17 cellular contexts compared by ENCODE assay signal in genomic region chr4:184306949-184307348, GRCh38.
DNase-seq lines count a peak whose midpoint lies in the region; ATAC-seq and TF ChIP-seq lines count a peak whose summit lies in the region.
"Had no signal": no experiment of that assay in that cellular context is flagged by ENCODE, and none has a peak within 500 bp of the region (broad histone marks: within the 10 kb centered on the region; RNA-seq: fewer than 3 reads in every experiment).

No MANE protein-coding gene starts in this region.

- H3K79me2 ChIP-seq in osteoblast (ENCODE audit: insufficient read depth, low read length), result no peaks in the 10 kb centered on the region

- H2BK20ac ChIP-seq in IMR-90 (ENCODE audit: low read depth, low read length), result no peak overlapping the region

- H3K27me3 ChIP-seq in IMR-90 (ENCODE audit: control insufficient read depth, insufficient read depth, low read length), result no peaks in the 10 kb centered on the region
- H3K27me3 ChIP-seq in osteoblast (ENCODE audit: insufficient read depth, low read length), result no peaks in the 10 kb centered on the region

- no peak overlapping the region for H4K8ac ChIP-seq in IMR-90 (ENCODE audit: low read depth in 2 of 2, low read length in 2 of 2)

- H3K4me1 ChIP-seq in IMR-90 (ENCODE audit: control insufficient read depth, insufficient read depth, low read length) (no peaks in the 10 kb centered on the region), osteoblast (ENCODE audit: insufficient read depth, low read length) (no peaks in the 10 kb centered on the region)

- H3K9ac ChIP-seq in IMR-90 (ENCODE audit: low read depth, low read length), result no peak overlapping the region

- no peak for TF ChIP-seq RAD21 in IMR-90 (IDR thresholded peaks at IDR 0.05; ENCODE audit: low read length)

- WGBS in IMR-90 (ENCODE audit: extremely low coverage in 2 of 2, insufficient read length in 1 of 2), 2 experiments, result no CpG with 5 or more reads among the region's 3 CpGs

- H4K20me1 ChIP-seq in IMR-90 (ENCODE audit: insufficient read depth, low read length) (no peaks in the 10 kb centered on the region), osteoblast (ENCODE audit: insufficient read depth, low read length) (no peaks in the 10 kb centered on the region)

- H2BK5ac ChIP-seq in IMR-90 (ENCODE audit: low read depth, low read length, poor library complexity, severe bottlenecking), result no peak overlapping the region

- no peak overlapping the region for H3K4ac ChIP-seq in IMR-90 (ENCODE audit: low read depth, low read length)

- intact Hi-C loops in IMR-90 (cut with micrococcal nuclease), result no loop called here

- no peak overlapping the region for H2AK9ac ChIP-seq in IMR-90 (replicated peaks; ENCODE audit: low read depth, low read length, poor library complexity)

- H3K18ac ChIP-seq in IMR-90 (ENCODE audit: low read depth, low read length), result no peak overlapping the region

- no peaks in the 10 kb centered on the region for H3K9me1 ChIP-seq in IMR-90 (ENCODE audit: insufficient read depth, low read length)

- DNase-seq in DMS53 (lab: John Stamatoyannopoulos, UW), result peak; percentile 3
- DNase-seq in DMS53 treated with DMSO at 0.1 percent for 48 hours (lab: John Stamatoyannopoulos, UW; ENCODE audit: unreplicated experiment), result no peak
- DNase-seq in IMR-90, result peak; percentile 68
- DNase-seq in astrocyte of the spinal cord (ENCODE audit: low read depth, low spot score), result peak; percentile 22
- peak; percentile 73 for DNase-seq in osteoblast (ENCODE audit: insufficient read length, low spot score, missing footprints)
- DNase-seq in caudate nucleus (lab: John Stamatoyannopoulos, UW), result no peak
- DNase-seq: amygdala; CD4-positive, CD25-positive, alpha-beta regulatory T cell; hippocampal formation; left cardiac atrium; mucosa of descending colon; NCI-H2081; NCI-H526 treated with DMSO at 0.1 percent for 48 hours; occipital lobe had no signal

- no peak overlapping the region for H3K56ac ChIP-seq in IMR-90 (ENCODE audit: extremely low read depth, insufficient read depth, low read length)

- H3K4me3 ChIP-seq in IMR-90 (ENCODE audit: insufficient read depth, low read depth, low read length) (no peak overlapping the region), astrocyte of the spinal cord (ENCODE audit: low read depth, low read length) (no peak overlapping the region), osteoblast (ENCODE audit: insufficient read depth, low read length) (no peak overlapping the region)
- H3K4me3 ChIP-seq: mucosa of descending colon had no signal

- CTCF ChIA-PET in IMR-90 (lab: Yijun Ruan, JAX), result interaction anchor here (0.7 kb wide), 1 partner anchor 41 kb away, joined by 3 read pairs; no protein-coding TSS in a partner anchor

- H3K79me1 ChIP-seq in IMR-90 (ENCODE audit: low read depth in 1 of 2, low read length in 2 of 2), result no peaks in the 10 kb centered on the region

- H4K91ac ChIP-seq in IMR-90 (ENCODE audit: insufficient read depth, low read depth, low read length), result no peak overlapping the region

- POLR2A ChIA-PET in IMR-90 (lab: Charles Lee; ENCODE audit: unreplicated experiment), result no interaction called here

- H3K27ac ChIP-seq in IMR-90 (ENCODE audit: insufficient read depth, low read length), result no peak overlapping the region
- no peak overlapping the region for H3K27ac ChIP-seq in osteoblast (ENCODE audit: low read depth, low read length)
- no peak overlapping the region for H3K27ac ChIP-seq in caudate nucleus (ENCODE audit: low read depth, low read length)
- H3K27ac ChIP-seq: 22Rv1 had no signal

- H2AK5ac ChIP-seq in IMR-90 (ENCODE audit: low read depth, low read length), result no peak overlapping the region

- H2BK15ac ChIP-seq in IMR-90 (ENCODE audit: low read depth, low read length), result no peak overlapping the region

- BruUV-seq in IMR-90 (replicated peaks; lab: Mats Ljungman, UMichigan), result no TSS peak

- no peak overlapping the region for H2BK120ac ChIP-seq in IMR-90 (ENCODE audit: low read depth, low read length)

- H3K36me3 ChIP-seq in IMR-90 (ENCODE audit: control insufficient read depth, insufficient read depth, low read length) (no peaks in the 10 kb centered on the region), osteoblast (ENCODE audit: insufficient read depth, low read length) (no peaks in the 10 kb centered on the region)

- TF ChIP-seq CTCF in IMR-90 (conservative IDR thresholded peaks at IDR 0.05; ENCODE audit: low read depth, low read length) (no peak), astrocyte of the spinal cord (IDR thresholded peaks at IDR 0.05; ENCODE audit: low read depth, low read length) (no peak), osteoblast (IDR thresholded peaks at IDR 0.05; ENCODE audit: extremely low read depth, low read depth, low read length) (no peak)

- no peak overlapping the region for H4K5ac ChIP-seq in IMR-90 (ENCODE audit: low read depth, low read length)

- no peak overlapping the region for H3K23ac ChIP-seq in IMR-90 (ENCODE audit: low read depth, low read length)

- ATAC-seq in IMR-90 (ENCODE audit: low read depth) (peak; percentile 37), GM21526 (IDR thresholded peaks at IDR 0.05; ENCODE audit: low FRiP score, unreplicated experiment) (no peak), HG02885 (IDR thresholded peaks at IDR 0.05; ENCODE audit: poor library complexity, unreplicated experiment) (no peak)
- ATAC-seq: left cardiac atrium had no signal

- TF ChIP-seq POLR2A in IMR-90 (IDR thresholded peaks at IDR 0.05; ENCODE audit: low read depth, low read length), result no peak

- H3K9me3 ChIP-seq in IMR-90 (ENCODE audit: control insufficient read depth, insufficient read depth, low read length), result no peaks in the 10 kb centered on the region; the same call in 1 of the 2 replicates
- no peaks in the 10 kb centered on the region for H3K9me3 ChIP-seq in osteoblast (ENCODE audit: low read depth, low read length)
- H3K9me3 ChIP-seq: mucosa of descending colon had no signal

- in situ Hi-C loops in IMR-90 (cut with MboI; ENCODE audit: low sequenced_read_pairs) (no loop called here), astrocyte of the spinal cord (cut with HindIII; ENCODE audit: low sequenced_read_pairs) (no loop called here)

- dilution Hi-C loops in IMR-90 (cut with HindIII; ENCODE audit: low sequenced_read_pairs, unreplicated experiment), result no loop called here

- H3K4me2 ChIP-seq in IMR-90 (ENCODE audit: low read depth, low read length), result no peak overlapping the region
- no peak overlapping the region for H3K4me2 ChIP-seq in osteoblast (ENCODE audit: insufficient read depth, low read length)

- no peak overlapping the region for H3K14ac ChIP-seq in IMR-90 (replicated peaks; ENCODE audit: low read depth, low read length)

- H2AFZ ChIP-seq in IMR-90 (replicated peaks; ENCODE audit: low read length, poor library complexity), result no peak overlapping the region
- H2AFZ ChIP-seq in osteoblast (ENCODE audit: low read length), result peak overlapping the region; percentile 47

TF ChIP-seq in IMR-90, 13 proteins besides CTCF, POLR2A, EP300 and RAD21:
- TF ChIP-seq FOS (IDR thresholded peaks at IDR 0.05; ENCODE audit: low read depth, low read length) (no peak), MXI1 (IDR thresholded peaks at IDR 0.05; ENCODE audit: borderline replicate concordance, low read depth, low read length) (no peak), ELK1 (IDR thresholded peaks at IDR 0.05; ENCODE audit: borderline replicate concordance, low read depth, low read length) (no peak), CHD1 (IDR thresholded peaks at IDR 0.05; ENCODE audit: low read depth, low read length) (no peak), MAZ (IDR thresholded peaks at IDR 0.05; ENCODE audit: borderline replicate concordance, low read depth, low read length) (no peak), RFX5 (IDR thresholded peaks at IDR 0.05; ENCODE audit: low read depth, low read length) (no peak), USF2 (IDR thresholded peaks at IDR 0.05; ENCODE audit: low read depth, low read length) (no peak), MAFK (IDR thresholded peaks at IDR 0.05; ENCODE audit: low read depth, low read length) (no peak), RCOR1 (IDR thresholded peaks at IDR 0.05; ENCODE audit: insufficient replicate concordance, low read length) (no peak), CEBPB (IDR thresholded peaks at IDR 0.05; ENCODE audit: low read depth, low read length) (no peak), SMC3 (IDR thresholded peaks at IDR 0.05; ENCODE audit: low read depth, low read length) (no peak), BHLHE40 (IDR thresholded peaks at IDR 0.05; ENCODE audit: low read depth, low read length) (no peak), NFE2L2 (IDR thresholded peaks at IDR 0.05; ENCODE audit: low read depth, low read length) (no peak)
TF ChIP-seq in IMR-90: peak in this region for 0.

Comparison
In these comparisons a context has a peak if more than half of its experiments do, and no peak if none do; other contexts are left out.
1. DNase-seq: peak in DMS53 (single experiment), IMR-90 (single experiment), astrocyte of the spinal cord (single experiment) and osteoblast (single experiment); none in DMS53 treated with DMSO at 0.1 percent for 48 hours (single experiment) and caudate nucleus (0 of 61).